In genomic region chr5:55307383-55308253, GRCh38 we compare ENCODE assay signal across 8 cellular contexts. TPM values are rescaled to one million over a fixed set of nuclear protein-coding genes. Genes with fewer than 3 reads are reported as not detected.
A peak's percentile ranks its signal among the peaks of the same experiment; 100 is the strongest.
DNase-seq lines count a peak whose midpoint lies in the region; ATAC-seq, FAIRE-seq and TF ChIP-seq lines count a peak whose summit lies in the region.

DHX29 (minus strand) TSS chr5:55307694; CDS start chr5:55307573, 121 bp downstream.
MTREX (plus strand) TSS chr5:55307989; CDS start chr5:55308014, 25 bp downstream.

- TF ChIP-seq POLR2A in gastrocnemius medialis (IDR thresholded peaks at IDR 0.05) = peak; percentile 63 to 64

- H3K4me3 ChIP-seq in brain microvascular endothelial cell (ENCODE audit: low read depth, low read length) (peak within 1 kb of the TSS; percentile 89), iPS DF 6.9 (ENCODE audit: low read length) (peak within 1 kb of the TSS; percentile 98), gastrocnemius medialis (peak within 1 kb of the TSS; percentile 64 to 97 (median 86))

- H3K9me3 ChIP-seq in iPS DF 6.9 (ENCODE audit: control insufficient read depth, insufficient read depth, low read length) (no peaks in the 10 kb centered on the region), gastrocnemius medialis (no peaks in the 10 kb centered on the region)

- DNase-seq in NCI-H2107 treated with DMSO at 0.1 percent for 48 hours (lab: John Stamatoyannopoulos, UW; ENCODE audit: unreplicated experiment) (peak; percentile 22), brain microvascular endothelial cell (peak; percentile 89), iPS DF 6.9 (ENCODE audit: low read depth, low spot score) (peak; percentile 73), gastrocnemius medialis (peak; percentile 84 to 86)

- TF ChIP-seq CTCF in brain microvascular endothelial cell (IDR thresholded peaks at IDR 0.05; ENCODE audit: low read depth, low read length, missing control alignments) = no peak
- TF ChIP-seq CTCF in gastrocnemius medialis (IDR thresholded peaks at IDR 0.05 in 4 of 5, conservative IDR thresholded peaks at IDR 0.05 in 1 of 5) = no peak

- intact Hi-C loops in gastrocnemius medialis (cut with DNase I; ENCODE audit: low total_unique reads) = loop anchor here (5.0 to 10.0 kb wide), 3 partner anchors 135 to 1607 kb away; partner anchors contain the start of genes CDC20B and PLPP1

- H3K27ac ChIP-seq in brain microvascular endothelial cell (peak within 1 kb of the TSS; percentile 95), iPS DF 6.9 (ENCODE audit: low read length) (no peak within 1 kb of the TSS), gastrocnemius medialis (peak within 1 kb of the TSS; percentile 86 to 96 (median 95))

- in situ Hi-C loops in brain microvascular endothelial cell (cut with HindIII; ENCODE audit: low pct_ligation_motif_present, low sequenced_read_pairs) (no loop called here), gastrocnemius medialis (cut with MboI; ENCODE audit: low sequenced_read_pairs in 4 of 4) (loop anchor here in 2 of 4 donors (25.0 kb wide), 2 partner anchors 655 to 1905 kb away; no protein-coding TSS in a partner anchor)

- H3K4me1 ChIP-seq in iPS DF 6.9 (ENCODE audit: control insufficient read depth, insufficient read depth, low read length) (no peaks in the 10 kb centered on the region), gastrocnemius medialis (peaks cover 47 to 68% of the 10 kb centered on the region in 2 donors)

- H3K36me3 ChIP-seq in brain microvascular endothelial cell (replicated peaks) = no peaks in the 10 kb centered on the region
- no peaks in the 10 kb centered on the region; the same call in 1 of the 2 replicates for H3K36me3 ChIP-seq in iPS DF 6.9 (ENCODE audit: control insufficient read depth, insufficient read depth, low read length)
- no peaks in the 10 kb centered on the region for H3K36me3 ChIP-seq in gastrocnemius medialis

- ATAC-seq in GM18858 (IDR thresholded peaks at IDR 0.05; ENCODE audit: unreplicated experiment) (peak; percentile 74), HG03066 (IDR thresholded peaks at IDR 0.05; ENCODE audit: low read depth, unreplicated experiment) (peak; percentile 89), gastrocnemius medialis (peak; percentile 96)

- H3K27me3 ChIP-seq in brain microvascular endothelial cell (replicated peaks) (no peaks in the 10 kb centered on the region), iPS DF 6.9 (ENCODE audit: control insufficient read depth, insufficient read depth, low read length) (no peaks in the 10 kb centered on the region; the same call in 1 of the 2 replicates), gastrocnemius medialis (no peaks in the 10 kb centered on the region)

- WGBS in iPS DF 6.9 (ENCODE audit: insufficient coverage, insufficient read length) = no CpG with 5 or more reads among the region's 62 CpGs

- FAIRE-seq in A204.1 (lab: Jason Lieb, UNC) = peak; percentile 85
- FAIRE-seq in TTC549 (lab: Jason Lieb, UNC) = peak; percentile 84

RNA-seq across cellular contexts. Expression of gene DHX29, which starts in this region (rescaled TPM):
- total RNA-seq in gastrocnemius medialis = 10 to 100 TPM; 33.1 to 44.6 (median 41.0) TPM

RNA-seq across cellular contexts. Expression of gene MTREX, which starts in this region (rescaled TPM):
- total RNA-seq in gastrocnemius medialis = 100 to 1,000 TPM in 2 of 4 donors, 10 to 100 TPM in 2; 92.4 to 124 (median 109) TPM

Comparison
In these comparisons a context has a peak if more than half of its experiments do, and no peak if none do; other contexts are left out.
1. DNase-seq: peak in every context shown above with its lines; median percentile 89 in brain microvascular endothelial cell; 85 in gastrocnemius medialis; 73 in iPS DF 6.9; 22 in NCI-H2107 treated with DMSO at 0.1 percent for 48 hours.